Comparison of ENCODE assay signal across 11 cellular contexts in the genomic region with DNA sequence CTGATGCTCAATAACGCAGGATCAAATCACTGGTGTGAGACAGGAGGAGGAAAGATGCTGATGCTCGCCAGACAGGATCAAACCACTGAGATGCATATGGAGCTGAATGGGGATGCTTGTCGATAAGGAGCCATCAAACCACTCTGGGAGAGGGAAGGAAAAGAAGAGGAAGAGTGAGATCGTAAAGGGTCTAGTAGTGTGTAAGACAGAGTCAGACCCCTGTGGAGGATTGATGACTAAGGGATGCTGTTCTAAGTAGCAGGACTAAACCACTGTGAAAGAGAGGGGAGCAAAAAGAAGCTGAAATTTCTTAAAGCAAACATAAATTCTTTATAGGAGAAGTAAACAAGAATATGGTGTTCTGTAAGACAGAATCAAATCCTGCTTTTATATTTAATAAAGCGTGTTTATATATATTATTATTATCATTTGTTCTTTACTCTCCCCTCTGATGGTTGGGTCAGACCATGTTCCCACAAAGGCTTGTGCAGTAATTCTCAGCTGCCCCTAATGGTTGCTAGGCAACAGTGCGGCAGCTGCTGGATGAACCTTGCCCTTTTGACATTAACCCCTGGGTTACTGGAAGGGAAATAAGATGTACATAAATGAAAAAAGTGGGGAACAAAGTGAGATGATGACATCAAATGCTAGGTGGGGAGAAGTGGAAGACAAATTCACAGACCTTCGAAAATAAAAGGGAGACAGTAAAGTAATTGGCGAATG.
A peak's percentile ranks its signal among the peaks of the same experiment; 100 is the strongest.
DNase-seq lines count a peak whose midpoint lies in the region; ATAC-seq, FAIRE-seq and TF ChIP-seq lines count a peak whose summit lies in the region.
"Had no signal": no experiment of that assay in that cellular context is flagged by ENCODE, and none has a peak within 500 bp of the region (broad histone marks: within the 10 kb centered on the region; RNA-seq: fewer than 3 reads in every experiment).

No MANE protein-coding gene starts in this region.

- H3K27me3 Mint-ChIP-seq in WTC11 (ENCODE audit: low read depth) (no peaks in the 10 kb centered on the region), type B pancreatic cell (no peaks in the 10 kb centered on the region)
- no peaks in the 10 kb centered on the region for H3K27me3 Mint-ChIP-seq in activated CD4-positive, alpha-beta T cell treated with anti-CD3 and anti-CD28 coated beads, Interleukin-2, amount 10 ng/mL, durations not matched to agents 7 days and 5 days
- H3K27me3 Mint-ChIP-seq: activated B cell treated with CpG ODN at 0.5 μM for 24 hours; activated naive CD8-positive, alpha-beta T cell treated with anti-CD3 and anti-CD28 coated beads, Interleukin-2, amount 10 ng/mL, durations not matched to agents 7 days and 5 days had no signal

- no peaks in the 10 kb centered on the region for H3K9me3 Mint-ChIP-seq in WTC11
- H3K9me3 Mint-ChIP-seq in activated CD4-positive, alpha-beta T cell treated with anti-CD3 and anti-CD28 coated beads, Interleukin-2, amount 10 ng/mL, durations not matched to agents 7 days and 5 days = peaks cover 4% of the 10 kb centered on the region
- no peaks in the 10 kb centered on the region for H3K9me3 Mint-ChIP-seq in type B pancreatic cell
- H3K9me3 Mint-ChIP-seq: activated B cell treated with CpG ODN at 0.5 μM for 24 hours had no signal

- peaks cover 3% of the 10 kb centered on the region; the same call in 1 of the 2 replicates for H3K4me1 Mint-ChIP-seq in WTC11
- H3K4me1 Mint-ChIP-seq in activated CD4-positive, alpha-beta T cell treated with anti-CD3 and anti-CD28 coated beads, Interleukin-2, amount 10 ng/mL, durations not matched to agents 7 days and 5 days = no peaks in the 10 kb centered on the region
- H3K4me1 Mint-ChIP-seq in type B pancreatic cell (ENCODE audit: unreplicated experiment) = no peaks in the 10 kb centered on the region
- H3K4me1 Mint-ChIP-seq: activated B cell treated with CpG ODN at 0.5 μM for 24 hours; activated naive CD8-positive, alpha-beta T cell treated with anti-CD3 and anti-CD28 coated beads, Interleukin-2, amount 10 ng/mL, durations not matched to agents 7 days and 5 days had no signal

- DNase-seq in COR-L47 (lab: John Stamatoyannopoulos, UW) (peak; percentile 5), NCI-H1436 treated with DMSO at 0.1 percent for 48 hours (lab: John Stamatoyannopoulos, UW) (peak; percentile 72), WTC11 (ENCODE audit: low spot score) (peak; percentile 19), type B pancreatic cell (ENCODE audit: extremely low spot score, unreplicated experiment) (no peak)
- no peak for DNase-seq in activated naive CD4-positive, alpha-beta T cell (lab: John Stamatoyannopoulos, UW)
- no peak for DNase-seq in activated CD4-positive, alpha-beta T cell treated with anti-CD3 and anti-CD28 coated beads, Interleukin-2, amount 10 ng/mL, durations not matched to agents 7 days and 5 days
- DNase-seq: activated B cell treated with CpG ODN at 0.5 μM for 24 hours; activated naive CD8-positive, alpha-beta T cell treated with anti-CD3 and anti-CD28 coated beads, Interleukin-2, amount 10 ng/mL, durations not matched to agents 7 days and 5 days; HCEC 1CT had no signal

- H3K4me3 Mint-ChIP-seq in WTC11 = no peak overlapping the region
- no peak overlapping the region for H3K4me3 Mint-ChIP-seq in activated CD4-positive, alpha-beta T cell treated with anti-CD3 and anti-CD28 coated beads, Interleukin-2, amount 10 ng/mL, durations not matched to agents 7 days and 5 days
- H3K4me3 Mint-ChIP-seq in type B pancreatic cell = no peak overlapping the region
- H3K4me3 Mint-ChIP-seq: activated B cell treated with CpG ODN at 0.5 μM for 24 hours; activated naive CD8-positive, alpha-beta T cell treated with anti-CD3 and anti-CD28 coated beads, Interleukin-2, amount 10 ng/mL, durations not matched to agents 7 days and 5 days had no signal

- H3K27ac Mint-ChIP-seq in WTC11 = no peak overlapping the region
- H3K27ac Mint-ChIP-seq in activated CD4-positive, alpha-beta T cell treated with anti-CD3 and anti-CD28 coated beads, Interleukin-2, amount 10 ng/mL, durations not matched to agents 7 days and 5 days = no peak overlapping the region
- H3K27ac Mint-ChIP-seq in type B pancreatic cell = no peak overlapping the region
- H3K27ac Mint-ChIP-seq: activated B cell treated with CpG ODN at 0.5 μM for 24 hours; activated naive CD8-positive, alpha-beta T cell treated with anti-CD3 and anti-CD28 coated beads, Interleukin-2, amount 10 ng/mL, durations not matched to agents 7 days and 5 days had no signal

- peak; percentile 82 for ATAC-seq in WTC11
- no peak for ATAC-seq in GM18861 (IDR thresholded peaks at IDR 0.05; ENCODE audit: unreplicated experiment)

- TF ChIP-seq CTCF in WTC11 (IDR thresholded peaks at IDR 0.05) = no peak
- TF ChIP-seq CTCF in type B pancreatic cell (conservative IDR thresholded peaks at IDR 0.05) = no peak

- CTCF ChIA-PET in WTC11 (lab: Charles Lee) = interaction anchor here (0.7 kb wide), 1 partner anchor 164 kb away, joined by 3 read pairs; no protein-coding TSS in a partner anchor
- CTCF ChIA-PET in activated CD4-positive, alpha-beta T cell treated with anti-CD3 and anti-CD28 coated beads, Interleukin-2, amount 10 ng/mL, durations not matched to agents 7 days and 5 days (lab: Charles Lee) = no interaction called here

- H3K36me3 Mint-ChIP-seq in WTC11 (no peaks in the 10 kb centered on the region), type B pancreatic cell (no peaks in the 10 kb centered on the region)
- no peaks in the 10 kb centered on the region for H3K36me3 Mint-ChIP-seq in activated CD4-positive, alpha-beta T cell treated with anti-CD3 and anti-CD28 coated beads, Interleukin-2, amount 10 ng/mL, durations not matched to agents 7 days and 5 days (ENCODE audit: low read depth)
- H3K36me3 Mint-ChIP-seq: activated naive CD8-positive, alpha-beta T cell treated with anti-CD3 and anti-CD28 coated beads, Interleukin-2, amount 10 ng/mL, durations not matched to agents 7 days and 5 days had no signal

- POLR2A ChIA-PET in WTC11 (lab: Charles Lee) = no interaction called here
- POLR2A ChIA-PET in activated CD4-positive, alpha-beta T cell treated with anti-CD3 and anti-CD28 coated beads, Interleukin-2, amount 10 ng/mL, durations not matched to agents 7 days and 5 days (lab: Charles Lee) = no interaction called here

- FAIRE-seq in islet of Langerhans (lab: Jason Lieb, UNC) = peak; percentile 36

TF ChIP-seq in WTC11, 78 proteins besides CTCF, POLR2A, EP300 and RAD21 (continues in another document):
- TF ChIP-seq, protein P1, sequence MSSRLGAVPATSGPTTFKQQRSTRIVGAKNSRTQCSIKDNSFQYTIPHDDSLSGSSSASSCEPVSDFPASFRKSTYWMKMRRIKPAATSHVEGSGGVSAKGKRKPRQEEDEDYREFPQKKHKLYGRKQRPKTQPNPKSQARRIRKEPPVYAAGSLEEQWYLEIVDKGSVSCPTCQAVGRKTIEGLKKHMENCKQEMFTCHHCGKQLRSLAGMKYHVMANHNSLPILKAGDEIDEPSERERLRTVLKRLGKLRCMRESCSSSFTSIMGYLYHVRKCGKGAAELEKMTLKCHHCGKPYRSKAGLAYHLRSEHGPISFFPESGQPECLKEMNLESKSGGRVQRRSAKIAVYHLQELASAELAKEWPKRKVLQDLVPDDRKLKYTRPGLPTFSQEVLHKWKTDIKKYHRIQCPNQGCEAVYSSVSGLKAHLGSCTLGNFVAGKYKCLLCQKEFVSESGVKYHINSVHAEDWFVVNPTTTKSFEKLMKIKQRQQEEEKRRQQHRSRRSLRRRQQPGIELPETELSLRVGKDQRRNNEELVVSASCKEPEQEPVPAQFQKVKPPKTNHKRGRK (CRISPR knock-in tag; IDR thresholded peaks at IDR 0.05; ENCODE audit: borderline replicate concordance) = no peak
- TF ChIP-seq HMGA2 (CRISPR knock-in tag; IDR thresholded peaks at IDR 0.05) = no peak
- TF ChIP-seq MYBL2 (CRISPR knock-in tag; IDR thresholded peaks at IDR 0.05) = no peak
- no peak for TF ChIP-seq TP53 (CRISPR knock-in tag; IDR thresholded peaks at IDR 0.05)
- TF ChIP-seq, protein P2, sequence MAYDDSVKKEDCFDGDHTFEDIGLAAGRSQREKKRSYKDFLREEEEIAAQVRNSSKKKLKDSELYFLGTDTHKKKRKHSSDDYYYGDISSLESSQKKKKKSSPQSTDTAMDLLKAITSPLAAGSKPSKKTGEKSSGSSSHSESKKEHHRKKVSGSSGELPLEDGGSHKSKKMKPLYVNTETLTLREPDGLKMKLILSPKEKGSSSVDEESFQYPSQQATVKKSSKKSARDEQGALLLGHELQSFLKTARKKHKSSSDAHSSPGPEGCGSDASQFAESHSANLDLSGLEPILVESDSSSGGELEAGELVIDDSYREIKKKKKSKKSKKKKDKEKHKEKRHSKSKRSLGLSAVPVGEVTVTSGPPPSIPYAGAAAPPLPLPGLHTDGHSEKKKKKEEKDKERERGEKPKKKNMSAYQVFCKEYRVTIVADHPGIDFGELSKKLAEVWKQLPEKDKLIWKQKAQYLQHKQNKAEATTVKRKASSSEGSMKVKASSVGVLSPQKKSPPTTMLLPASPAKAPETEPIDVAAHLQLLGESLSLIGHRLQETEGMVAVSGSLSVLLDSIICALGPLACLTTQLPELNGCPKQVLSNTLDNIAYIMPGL (CRISPR knock-in tag; IDR thresholded peaks at IDR 0.05) = no peak
- no peak for TF ChIP-seq ZNF121 (CRISPR knock-in tag; IDR thresholded peaks at IDR 0.05)
- TF ChIP-seq, protein P3, sequence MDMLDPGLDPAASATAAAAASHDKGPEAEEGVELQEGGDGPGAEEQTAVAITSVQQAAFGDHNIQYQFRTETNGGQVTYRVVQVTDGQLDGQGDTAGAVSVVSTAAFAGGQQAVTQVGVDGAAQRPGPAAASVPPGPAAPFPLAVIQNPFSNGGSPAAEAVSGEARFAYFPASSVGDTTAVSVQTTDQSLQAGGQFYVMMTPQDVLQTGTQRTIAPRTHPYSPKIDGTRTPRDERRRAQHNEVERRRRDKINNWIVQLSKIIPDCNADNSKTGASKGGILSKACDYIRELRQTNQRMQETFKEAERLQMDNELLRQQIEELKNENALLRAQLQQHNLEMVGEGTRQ (CRISPR knock-in tag; IDR thresholded peaks at IDR 0.05) = no peak
- TF ChIP-seq, protein P4, sequence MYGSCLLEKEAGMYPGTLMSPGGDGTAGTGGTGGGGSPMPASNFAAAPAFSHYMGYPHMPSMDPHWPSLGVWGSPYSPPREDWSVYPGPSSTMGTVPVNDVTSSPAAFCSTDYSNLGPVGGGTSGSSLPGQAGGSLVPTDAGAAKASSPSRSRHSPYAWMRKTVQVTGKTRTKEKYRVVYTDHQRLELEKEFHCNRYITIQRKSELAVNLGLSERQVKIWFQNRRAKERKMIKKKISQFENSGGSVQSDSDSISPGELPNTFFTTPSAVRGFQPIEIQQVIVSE (CRISPR knock-in tag; IDR thresholded peaks at IDR 0.05; ENCODE audit: borderline replicate concordance) = no peak

Comparison
In these comparisons a context has a peak if more than half of its experiments do, and no peak if none do; other contexts are left out.
1. DNase-seq: peak in COR-L47 (single experiment), NCI-H1436 treated with DMSO at 0.1 percent for 48 hours (single experiment) and WTC11 (single experiment); none in activated naive CD4-positive, alpha-beta T cell (0 of 4), activated CD4-positive, alpha-beta T cell treated with anti-CD3 and anti-CD28 coated beads, Interleukin-2, amount 10 ng/mL, durations not matched to agents 7 days and 5 days (single experiment) and type B pancreatic cell (single experiment).